18 cellular contexts compared by ENCODE assay signal in genomic region chr2:200288670-200289429, GRCh38. TPM values are rescaled to one million over a fixed set of nuclear protein-coding genes. Genes with fewer than 3 reads are reported as not detected.
DNase-seq lines count a peak whose midpoint lies in the region; ATAC-seq, FAIRE-seq and TF ChIP-seq lines count a peak whose summit lies in the region.
"Had no signal": no experiment of that assay in that cellular context is flagged by ENCODE, and none has a peak within 500 bp of the region (broad histone marks: within the 10 kb centered on the region; RNA-seq: fewer than 3 reads in every experiment).

No MANE protein-coding gene starts in this region.

- H3K27me3 ChIP-seq in pancreas, result no peaks in the 10 kb centered on the region
- H3K27me3 ChIP-seq: BE2C, colonic mucosa had no signal

- DNase-seq in Daoy (ENCODE audit: low read depth), result peak; percentile 16
- DNase-seq in NCI-H226, result peak; percentile 36
- DNase-seq in pancreas, result peak in 1 of 6 donors; percentile 19
- no peak for DNase-seq in hypothalamus (lab: John Stamatoyannopoulos, UW)
- DNase-seq: amygdala; BE2C; colonic mucosa; erythroblast; GOT3; lower lobe of right lung; naive thymus-derived CD4-positive, alpha-beta T cell; NCI-H2029 treated with DMSO at 0.1 percent for 48 hours; RPMI8226; T-cell had no signal

- H3K9me3 ChIP-seq in pancreas, result no peaks in the 10 kb centered on the region
- H3K9me3 ChIP-seq: BE2C, colonic mucosa, lower lobe of right lung had no signal

- H3K27ac ChIP-seq in pancreas, result no peak overlapping the region
- H3K27ac ChIP-seq: colonic mucosa, lower lobe of right lung had no signal

- H3K36me3 ChIP-seq in pancreas, result no peaks in the 10 kb centered on the region
- H3K36me3 ChIP-seq: BE2C, colonic mucosa, lower lobe of right lung had no signal

- FAIRE-seq in pancreas (lab: Jason Lieb, UNC), result no peak

- no peaks in the 10 kb centered on the region for H3K4me1 ChIP-seq in pancreas
- H3K4me1 ChIP-seq: BE2C, colonic mucosa, lower lobe of right lung had no signal

- H3K4me3 ChIP-seq in pancreas, result no peak overlapping the region
- H3K4me3 ChIP-seq: colonic mucosa, lower lobe of right lung had no signal

- intact Hi-C loops in pancreas (cut with DNase I), result no loop called here

- TF ChIP-seq POLR2A in GM18505 (IDR thresholded peaks at IDR 0.05; ENCODE audit: borderline replicate concordance, extremely low read depth, insufficient read depth, insufficient read length), result no peak

- no peak for TF ChIP-seq CTCF in pancreas (IDR thresholded peaks at IDR 0.05)

- ATAC-seq in esophagus mucosa, result peak; percentile 69
- peak; percentile 67 to 71 (median 69) for ATAC-seq in pancreas
- ATAC-seq in GM18505 (IDR thresholded peaks at IDR 0.05; ENCODE audit: unreplicated experiment), result no peak
- ATAC-seq in HG02642 (IDR thresholded peaks at IDR 0.05; ENCODE audit: poor library complexity, unreplicated experiment), result no peak
- no peak for ATAC-seq in GM19324 (IDR thresholded peaks at IDR 0.05; ENCODE audit: low FRiP score, unreplicated experiment)
- ATAC-seq: lower lobe of right lung; naive thymus-derived CD4-positive, alpha-beta T cell; T-cell had no signal

- 47% methylated on average over 5 of the region's 5 CpGs for WGBS in pancreas, 2 donors

RNA-seq across cellular contexts. Expression of gene SPATS2L, which starts 17.6 kb away (rescaled TPM):
- total RNA-seq in Daoy (2014; rRNA removed; shearing (Covaris generic)), result 64.1 and 66.2 TPM in 2 replicates
- 51.0 TPM for total RNA-seq in esophagus mucosa
- total RNA-seq in pancreas, result 10 to 100 TPM; 28.8 to 87.0 (median 40.8) TPM
- 10 to 100 TPM; 29.0 to 53.8 TPM for polyA plus RNA-seq in pancreas

Comparison
In these comparisons a context has a peak if more than half of its experiments do, and no peak if none do; other contexts are left out.
1. DNase-seq: peak in Daoy (single experiment) and NCI-H226 (single experiment); none in hypothalamus (0 of 51).
2. ATAC-seq: peak in esophagus mucosa (single experiment) and pancreas (4 of 4); none in GM18505 (single experiment), HG02642 (single experiment) and GM19324 (single experiment).